Comparison of ENCODE assay signal across 14 cellular contexts in genomic region chr15:101086394-101087171, GRCh38.
"Had no signal": no experiment of that assay in that cellular context is flagged by ENCODE, and none has a peak within 500 bp of the region (broad histone marks: within the 10 kb centered on the region; RNA-seq: fewer than 3 reads in every experiment).

No MANE protein-coding gene starts in this region.

- DNase-seq: activated CD4-positive, alpha-beta T cell treated with anti-CD3 and anti-CD28 coated beads for 36 hours; activated CD8-positive, alpha-beta T cell treated with anti-CD3 and anti-CD28 coated beads, Interleukin-2, amount 10 ng/mL, durations not matched to agents 7 days and 5 days; activated naive CD4-positive, alpha-beta T cell treated with Interleukin-2 at 50 U/mL for 16 hours; activated naive CD8-positive, alpha-beta T cell treated with anti-CD3 and anti-CD28 coated beads, Interleukin-2, amount 50 U/mL, for 24 hours; esophagus squamous epithelium; foreskin keratinocyte; head of caudate nucleus; left lung; pancreas; stimulated activated CD4-positive, alpha-beta T cell treated with anti-CD3 and anti-CD28 coated beads, Interleukin-15, amount 100 ng/mL, for 24 hours; tibial artery had no signal

- H3K27ac ChIP-seq: esophagus squamous epithelium, foreskin keratinocyte, left lung, pancreas, tibial artery, vagina had no signal

- H3K4me1 Mint-ChIP-seq: activated CD4-positive, alpha-beta T cell treated with anti-CD3 and anti-CD28 coated beads for 36 hours; activated naive CD8-positive, alpha-beta T cell treated with anti-CD3 and anti-CD28 coated beads, Interleukin-2, amount 50 U/mL, for 24 hours had no signal

- H3K27ac Mint-ChIP-seq: activated CD4-positive, alpha-beta T cell treated with anti-CD3 and anti-CD28 coated beads for 36 hours; activated CD8-positive, alpha-beta T cell treated with anti-CD3 and anti-CD28 coated beads, Interleukin-2, amount 10 ng/mL, durations not matched to agents 7 days and 5 days; activated naive CD8-positive, alpha-beta T cell treated with anti-CD3 and anti-CD28 coated beads, Interleukin-2, amount 50 U/mL, for 24 hours; memory B cell had no signal

- H3K9me3 ChIP-seq: esophagus squamous epithelium, left lung, pancreas, tibial artery, vagina had no signal

- H3K4me3 ChIP-seq: esophagus squamous epithelium, left lung, pancreas, tibial artery, vagina had no signal

- H3K36me3 Mint-ChIP-seq: memory B cell had no signal

- H3K4me1 ChIP-seq: foreskin keratinocyte, pancreas had no signal

- H3K9me3 Mint-ChIP-seq: activated naive CD8-positive, alpha-beta T cell treated with anti-CD3 and anti-CD28 coated beads, Interleukin-2, amount 50 U/mL, for 24 hours; memory B cell; neural crest cell had no signal

- H3K27me3 Mint-ChIP-seq: activated CD4-positive, alpha-beta T cell treated with anti-CD3 and anti-CD28 coated beads for 36 hours; activated naive CD8-positive, alpha-beta T cell treated with anti-CD3 and anti-CD28 coated beads, Interleukin-2, amount 50 U/mL, for 24 hours; memory B cell had no signal

- ATAC-seq: activated CD4-positive, alpha-beta T cell treated with anti-CD3 and anti-CD28 coated beads for 36 hours; activated CD8-positive, alpha-beta T cell treated with anti-CD3 and anti-CD28 coated beads, Interleukin-2, amount 10 ng/mL, durations not matched to agents 7 days and 5 days; activated naive CD8-positive, alpha-beta T cell treated with anti-CD3 and anti-CD28 coated beads, Interleukin-2, amount 50 U/mL, for 24 hours; foreskin keratinocyte; left lung; pancreas had no signal

- H3K27me3 ChIP-seq: esophagus squamous epithelium, foreskin keratinocyte, left lung, pancreas, tibial artery, vagina had no signal

- H3K4me3 Mint-ChIP-seq: activated CD4-positive, alpha-beta T cell treated with anti-CD3 and anti-CD28 coated beads for 36 hours; activated CD8-positive, alpha-beta T cell treated with anti-CD3 and anti-CD28 coated beads, Interleukin-2, amount 10 ng/mL, durations not matched to agents 7 days and 5 days; activated naive CD8-positive, alpha-beta T cell treated with anti-CD3 and anti-CD28 coated beads, Interleukin-2, amount 50 U/mL, for 24 hours; memory B cell; neural crest cell had no signal

- H3K36me3 ChIP-seq: esophagus squamous epithelium, left lung, pancreas, tibial artery, vagina had no signal
